21 cellular contexts compared by ENCODE assay signal in the genomic region with DNA sequence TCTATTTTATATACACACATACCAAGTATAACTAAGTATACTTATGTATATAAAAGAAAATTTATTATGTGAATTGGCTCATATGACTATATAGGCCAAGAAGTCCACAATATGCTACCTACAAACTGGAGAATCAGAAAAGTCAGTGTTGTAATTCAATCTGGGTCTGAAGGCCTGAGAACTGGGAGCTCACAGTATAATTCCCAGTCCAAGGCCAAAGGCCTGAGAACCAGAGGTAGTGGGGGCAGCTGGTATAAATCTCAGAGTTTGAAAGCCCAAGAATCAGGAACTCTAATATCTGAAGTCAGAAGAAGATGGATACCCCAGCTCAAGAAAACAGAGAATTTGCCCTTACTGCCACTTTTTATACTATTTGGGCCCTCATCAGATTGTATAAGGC. TPM values are rescaled to one million over a fixed set of nuclear protein-coding genes. Genes with fewer than 3 reads are reported as not detected.
DNase-seq lines count a peak whose midpoint lies in the region; ATAC-seq, FAIRE-seq and TF ChIP-seq lines count a peak whose summit lies in the region.
"Had no signal": no experiment of that assay in that cellular context is flagged by ENCODE, and none has a peak within 500 bp of the region (broad histone marks: within the 10 kb centered on the region; RNA-seq: fewer than 3 reads in every experiment).

No MANE protein-coding gene starts in this region.

- H3K36me3 ChIP-seq in IMR-90 (ENCODE audit: control insufficient read depth, insufficient read depth, low read length) (no peaks in the 10 kb centered on the region), astrocyte (ENCODE audit: insufficient read depth, low read length) (no peaks in the 10 kb centered on the region), pancreas (no peaks in the 10 kb centered on the region), GM23338 (ENCODE audit: insufficient read depth) (no peaks in the 10 kb centered on the region)
- no peaks in the 10 kb centered on the region for H3K36me3 ChIP-seq in CD8-positive, alpha-beta memory T cell (ENCODE audit: insufficient read depth, low read length)
- H3K36me3 ChIP-seq: BE2C; BLaER1 treated with 17β-estradiol and CSF1 and Interleukin-3, amounts not matched to agents 10 nM and 100 nM had no signal

- H3K14ac ChIP-seq in IMR-90 (replicated peaks; ENCODE audit: low read depth, low read length): 0 out of 2 replicates have a peak overlapping the region, but pooled peaks have one; percentile 4

- no peak overlapping the region for H3K23ac ChIP-seq in IMR-90 (ENCODE audit: low read depth, low read length)

- H3K56ac ChIP-seq in IMR-90 (ENCODE audit: extremely low read depth, insufficient read depth, low read length): no peak overlapping the region

- no peak for TF ChIP-seq POLR2A in IMR-90 (IDR thresholded peaks at IDR 0.05; ENCODE audit: low read depth, low read length)

- no peak overlapping the region for H2AK5ac ChIP-seq in IMR-90 (ENCODE audit: low read depth, low read length)

- H3K36me3 Mint-ChIP-seq in astrocyte (ENCODE audit: low read depth, unreplicated experiment) (peaks cover 1% of the 10 kb centered on the region), GM23338 (ENCODE audit: low read depth) (no peaks in the 10 kb centered on the region)
- no peaks in the 10 kb centered on the region for H3K36me3 Mint-ChIP-seq in CD8-positive, alpha-beta memory T cell
- H3K36me3 Mint-ChIP-seq: CD14-positive monocyte had no signal

- POLR2A ChIA-PET in IMR-90 (lab: Charles Lee; ENCODE audit: unreplicated experiment): no interaction called here
- POLR2A ChIA-PET in CD8-positive, alpha-beta memory T cell (lab: Charles Lee): no interaction called here

- no peak overlapping the region for H3K18ac ChIP-seq in IMR-90 (ENCODE audit: low read depth, low read length)

- no TSS peak for BruUV-seq in IMR-90 (replicated peaks; lab: Mats Ljungman, UMichigan)

- H3K4me1 Mint-ChIP-seq in astrocyte (ENCODE audit: low read depth, unreplicated experiment) (peaks cover 5% of the 10 kb centered on the region), GM23338 (peaks cover 3% of the 10 kb centered on the region)
- no peaks in the 10 kb centered on the region for H3K4me1 Mint-ChIP-seq in CD8-positive, alpha-beta memory T cell
- H3K4me1 Mint-ChIP-seq: CD14-positive monocyte had no signal

- no peak overlapping the region for H2AK9ac ChIP-seq in IMR-90 (replicated peaks; ENCODE audit: low read depth, low read length, poor library complexity)

- no peak overlapping the region for H4K5ac ChIP-seq in IMR-90 (ENCODE audit: low read depth, low read length)

- H3K9me3 Mint-ChIP-seq in astrocyte (ENCODE audit: unreplicated experiment): no peaks in the 10 kb centered on the region
- H3K9me3 Mint-ChIP-seq in GM23338: peaks cover 4% of the 10 kb centered on the region; the same call in 2 of the 3 replicates
- peaks cover 0 to 5% (median 0%) of the 10 kb centered on the region in 5 donors for H3K9me3 Mint-ChIP-seq in CD8-positive, alpha-beta memory T cell
- H3K9me3 Mint-ChIP-seq: CD4-positive, alpha-beta T cell had no signal

- H3K27me3 ChIP-seq in IMR-90 (ENCODE audit: control insufficient read depth, insufficient read depth, low read length): no peaks in the 10 kb centered on the region; the same call in 1 of the 2 replicates
- no peaks in the 10 kb centered on the region for H3K27me3 ChIP-seq in astrocyte (ENCODE audit: insufficient read depth, low read length)
- no peaks in the 10 kb centered on the region for H3K27me3 ChIP-seq in pancreas
- no peaks in the 10 kb centered on the region for H3K27me3 ChIP-seq in GM23338 (ENCODE audit: insufficient read depth)
- no peaks in the 10 kb centered on the region for H3K27me3 ChIP-seq in CD8-positive, alpha-beta memory T cell (ENCODE audit: insufficient read depth, low read length, poor library complexity, severe bottlenecking)
- H3K27me3 ChIP-seq: BE2C; BLaER1 treated with 17β-estradiol and CSF1 and Interleukin-3, amounts not matched to agents 10 nM and 100 nM had no signal

- H3K9ac ChIP-seq in IMR-90 (ENCODE audit: low read depth, low read length) (no peak overlapping the region), astrocyte (ENCODE audit: low read length) (no peak overlapping the region)
- H3K9ac ChIP-seq: BLaER1 treated with 17β-estradiol and CSF1 and Interleukin-3, amounts not matched to agents 10 nM and 100 nM had no signal

- H3K9me3 ChIP-seq in IMR-90 (ENCODE audit: control insufficient read depth, insufficient read depth, low read length): no peaks in the 10 kb centered on the region
- no peaks in the 10 kb centered on the region for H3K9me3 ChIP-seq in astrocyte (ENCODE audit: insufficient read depth, low read depth, low read length)
- no peaks in the 10 kb centered on the region for H3K9me3 ChIP-seq in pancreas
- H3K9me3 ChIP-seq in CD8-positive, alpha-beta memory T cell (ENCODE audit: low read length): no peaks in the 10 kb centered on the region
- H3K9me3 ChIP-seq: A549, BE2C had no signal

- no peak overlapping the region for H4K8ac ChIP-seq in IMR-90 (ENCODE audit: low read depth in 2 of 2, low read length in 2 of 2)

- H3K9me2 ChIP-seq in GM23338 (ENCODE audit: insufficient read depth): no peaks in the 10 kb centered on the region

- peak overlapping the region; percentile 43 for H3K27ac Mint-ChIP-seq in astrocyte (ENCODE audit: unreplicated experiment)
- no peak overlapping the region for H3K27ac Mint-ChIP-seq in GM23338
- no peak overlapping the region for H3K27ac Mint-ChIP-seq in CD8-positive, alpha-beta memory T cell
- H3K27ac Mint-ChIP-seq: CD14-positive monocyte; CD4-positive, alpha-beta T cell had no signal

- TF ChIP-seq CTCF in IMR-90 (conservative IDR thresholded peaks at IDR 0.05; ENCODE audit: low read depth, low read length): no peak
- no peak for TF ChIP-seq CTCF in astrocyte (IDR thresholded peaks at IDR 0.05; ENCODE audit: insufficient read depth, low read depth, low read length)
- no peak for TF ChIP-seq CTCF in pancreas (IDR thresholded peaks at IDR 0.05)
- no peak for TF ChIP-seq CTCF in GM23338 (conservative IDR thresholded peaks at IDR 0.05; ENCODE audit: low read depth in 2 of 2)

- H4K20me1 ChIP-seq in IMR-90 (ENCODE audit: insufficient read depth, low read length) (no peaks in the 10 kb centered on the region), astrocyte (ENCODE audit: insufficient read depth, low read length) (no peaks in the 10 kb centered on the region), GM23338 (replicated peaks; ENCODE audit: insufficient read depth) (no peaks in the 10 kb centered on the region)
- H4K20me1 ChIP-seq: BLaER1 treated with 17β-estradiol and CSF1 and Interleukin-3, amounts not matched to agents 10 nM and 100 nM had no signal

- CTCF ChIA-PET in IMR-90 (lab: Yijun Ruan, JAX): interaction anchor here (1.1 to 1.9 kb wide), 3 partner anchors 12 to 250 kb away, joined by 3 to 5 read pairs (median 3); no protein-coding TSS in a partner anchor
- CTCF ChIA-PET in CD8-positive, alpha-beta memory T cell (lab: Charles Lee): no interaction called here

- no peaks in the 10 kb centered on the region for H3K79me1 ChIP-seq in IMR-90 (ENCODE audit: low read depth in 1 of 2, low read length in 2 of 2)

- TF ChIP-seq RAD21 in IMR-90 (IDR thresholded peaks at IDR 0.05; ENCODE audit: low read length): no peak

- no peak overlapping the region for H3K4ac ChIP-seq in IMR-90 (ENCODE audit: low read depth, low read length)

- H3K4me2 ChIP-seq in IMR-90 (ENCODE audit: low read depth, low read length): no peak overlapping the region
- H3K4me2 ChIP-seq in astrocyte (ENCODE audit: low read length): no peak overlapping the region
- H3K4me2 ChIP-seq in GM23338: no peak overlapping the region
- H3K4me2 ChIP-seq: A549; BLaER1 treated with 17β-estradiol and CSF1 and Interleukin-3, amounts not matched to agents 10 nM and 100 nM had no signal

- peaks cover 2% of the 10 kb centered on the region; the same call in 1 of the 2 replicates for H3K4me1 ChIP-seq in IMR-90 (ENCODE audit: control insufficient read depth, insufficient read depth, low read length)
- H3K4me1 ChIP-seq in astrocyte (ENCODE audit: insufficient read depth, low read length): no peaks in the 10 kb centered on the region
- peaks cover 0 to 7% (median 0%) of the 10 kb centered on the region in 3 donors for H3K4me1 ChIP-seq in pancreas
- peaks cover 7% of the 10 kb centered on the region; the same call in 1 of the 2 replicates for H3K4me1 ChIP-seq in GM23338 (ENCODE audit: insufficient read depth)
- no peaks in the 10 kb centered on the region for H3K4me1 ChIP-seq in CD8-positive, alpha-beta memory T cell (ENCODE audit: insufficient read depth, low read length)
- H3K4me1 ChIP-seq: A549; BE2C; BLaER1 treated with 17β-estradiol and CSF1 and Interleukin-3, amounts not matched to agents 10 nM and 100 nM had no signal

- intact Hi-C loops in IMR-90 (cut with micrococcal nuclease): no loop called here
- intact Hi-C loops in pancreas (cut with DNase I): loop anchor here in 2 of 3 donors (10.0 kb wide), 2 partner anchors 252 to 912 kb away; no protein-coding TSS in a partner anchor

- H2AFZ ChIP-seq in IMR-90 (replicated peaks; ENCODE audit: low read length, poor library complexity): no peak overlapping the region
- no peak overlapping the region for H2AFZ ChIP-seq in astrocyte (ENCODE audit: low read depth, low read length)
- no peak overlapping the region for H2AFZ ChIP-seq in GM23338

- H3K79me2 ChIP-seq in astrocyte (ENCODE audit: insufficient read depth, low read length): no peaks in the 10 kb centered on the region
- H3K79me2 ChIP-seq in GM23338 (replicated peaks; ENCODE audit: insufficient read depth): no peaks in the 10 kb centered on the region

- in situ Hi-C loops in IMR-90 (cut with MboI; ENCODE audit: low sequenced_read_pairs): loop anchor here (10.0 kb wide), 1 partner anchor 912 kb away; no protein-coding TSS in a partner anchor

- H3F3A ChIP-seq in GM23338 (replicated peaks; ENCODE audit: low read depth): no peaks in the 10 kb centered on the region

- no peaks in the 10 kb centered on the region for H3K27me3 Mint-ChIP-seq in astrocyte (ENCODE audit: low read depth, unreplicated experiment)
- no peaks in the 10 kb centered on the region for H3K27me3 Mint-ChIP-seq in GM23338 (ENCODE audit: insufficient read depth, low read depth, poor library complexity)
- no peaks in the 10 kb centered on the region for H3K27me3 Mint-ChIP-seq in CD8-positive, alpha-beta memory T cell
- H3K27me3 Mint-ChIP-seq: CD4-positive, alpha-beta T cell had no signal

- no peak for FAIRE-seq in astrocyte (lab: Jason Lieb, UNC)
- no peak for FAIRE-seq in pancreas (lab: Jason Lieb, UNC)
- FAIRE-seq: A549, GM12892 had no signal

- DNase-seq in IMR-90 (no peak), astrocyte (ENCODE audit: low read depth) (no peak), pancreas (peak in 1 of 6 donors; percentile 11), NCI-H82 treated with DMSO at 0.1 percent for 48 hours (lab: John Stamatoyannopoulos, UW; ENCODE audit: unreplicated experiment) (no peak), GM23338 (ENCODE audit: low spot score) (no peak)
- DNase-seq in activated effector memory CD4-positive, alpha-beta T cell treated with Interleukin-2 at 50 U/mL for 16 hours: no peak
- DNase-seq in CD8-positive, alpha-beta memory T cell: no peak
- DNase-seq: 8988T; ACHN; AML-193; BE2C; Calu3; CD4-positive, alpha-beta T cell; COR-L47; DMS53; DMS79 treated with DMSO at 0.1 percent for 48 hours; H7 had no signal

- H2BK120ac ChIP-seq in IMR-90 (ENCODE audit: low read depth, low read length): peak overlapping the region; percentile 41

- dilution Hi-C loops in IMR-90 (cut with HindIII; ENCODE audit: low sequenced_read_pairs, unreplicated experiment): no loop called here

- no peak overlapping the region for H2BK5ac ChIP-seq in IMR-90 (ENCODE audit: low read depth, low read length, poor library complexity, severe bottlenecking)

- ATAC-seq in IMR-90 (ENCODE audit: low read depth) (no peak), pancreas (peak in 3 of 4 donors; percentile 25 to 72 (median 61)), GM23338 (no peak)
- ATAC-seq: A549 had no signal

- no peak overlapping the region for H4K91ac ChIP-seq in IMR-90 (ENCODE audit: insufficient read depth, low read depth, low read length)

- no peak overlapping the region for H3K4me3 ChIP-seq in IMR-90 (ENCODE audit: insufficient read depth, low read depth, low read length)
- no peak overlapping the region for H3K4me3 ChIP-seq in astrocyte (ENCODE audit: insufficient read depth, low read depth, low read length)
- H3K4me3 ChIP-seq in pancreas: no peak overlapping the region
- H3K4me3 ChIP-seq in GM23338: no peak overlapping the region
- no peak overlapping the region for H3K4me3 ChIP-seq in CD8-positive, alpha-beta memory T cell (ENCODE audit: low read length)
- H3K4me3 ChIP-seq: A549; BLaER1 treated with 17β-estradiol and CSF1 and Interleukin-3, amounts not matched to agents 10 nM and 100 nM had no signal

- H3K27ac ChIP-seq in IMR-90 (ENCODE audit: insufficient read depth, low read length) (no peak overlapping the region), astrocyte (ENCODE audit: low read depth, low read length) (no peak overlapping the region), pancreas (no peak overlapping the region), GM23338 (ENCODE audit: low read depth) (no peak overlapping the region)
- H3K27ac ChIP-seq in CD8-positive, alpha-beta memory T cell (ENCODE audit: low read depth, low read length): no peak overlapping the region
- H3K27ac ChIP-seq: A549; BLaER1 treated with 17β-estradiol and CSF1 and Interleukin-3, amounts not matched to agents 10 nM and 100 nM had no signal

- H3K4me3 Mint-ChIP-seq in astrocyte (ENCODE audit: unreplicated experiment): no peak overlapping the region
- H3K4me3 Mint-ChIP-seq in GM23338: no peak overlapping the region
- H3K4me3 Mint-ChIP-seq in CD8-positive, alpha-beta memory T cell: no peak overlapping the region
- H3K4me3 Mint-ChIP-seq: CD14-positive monocyte; CD4-positive, alpha-beta T cell had no signal

- H2BK20ac ChIP-seq in IMR-90 (ENCODE audit: low read depth, low read length): 0 out of 2 replicates have a peak overlapping the region, but pooled peaks have one; percentile 25

- no peak overlapping the region for H2BK15ac ChIP-seq in IMR-90 (ENCODE audit: low read depth, low read length)

- H3K9me1 ChIP-seq in IMR-90 (ENCODE audit: insufficient read depth, low read length): no peaks in the 10 kb centered on the region

RNA-seq across cellular contexts. Expression of a gene that starts 38.9 kb away (rescaled TPM):
- total RNA-seq in IMR-90 (2012; rRNA removed): 83.0 and 93.9 TPM in 2 replicates
- polyA plus RNA-seq in IMR-90 (2012; rRNA removed): 25.6 and 33.9 TPM in 2 replicates
- 5.4 and 6.5 TPM in 2 replicates for polyA plus RNA-seq in IMR-90 (2012; cell fraction: cytosol; rRNA removed)
- 2.1 and 22.1 TPM in 2 replicates for polyA plus RNA-seq in IMR-90 (2012; cell fraction: nucleus; rRNA removed; ENCODE audit: low replicate concordance)
- 52.9 and 56.6 TPM in 2 replicates for total RNA-seq in astrocyte
- 10 to 100 TPM in 5 of 6 donors, 1 to 10 TPM in 1; 7.9 to 25.8 (median 21.6) TPM for total RNA-seq in pancreas
- 10 to 100 TPM; 11.9 to 15.4 TPM for polyA plus RNA-seq in pancreas
- total RNA-seq in GM23338 (2014; rRNA removed; shearing (Covaris generic)): 0.58 and 1.8 TPM in 2 replicates
- 1.9 and 2.2 TPM in 2 replicates for polyA plus RNA-seq in GM23338 (2016; fragmentation: Nextera tagmentation; extraction: Ambion mirVana)
- total RNA-seq in CD8-positive, alpha-beta memory T cell: not detected
- polyA plus RNA-seq in CD8-positive, alpha-beta memory T cell: not detected

Comparison
In these comparisons a context has a peak if more than half of its experiments do, and no peak if none do; other contexts are left out.
1. ATAC-seq: peak in pancreas (3 of 4); none in IMR-90 (single experiment) and GM23338 (single experiment).